Comparison of ENCODE assay signal across 1 cellular context in the genomic region with DNA sequence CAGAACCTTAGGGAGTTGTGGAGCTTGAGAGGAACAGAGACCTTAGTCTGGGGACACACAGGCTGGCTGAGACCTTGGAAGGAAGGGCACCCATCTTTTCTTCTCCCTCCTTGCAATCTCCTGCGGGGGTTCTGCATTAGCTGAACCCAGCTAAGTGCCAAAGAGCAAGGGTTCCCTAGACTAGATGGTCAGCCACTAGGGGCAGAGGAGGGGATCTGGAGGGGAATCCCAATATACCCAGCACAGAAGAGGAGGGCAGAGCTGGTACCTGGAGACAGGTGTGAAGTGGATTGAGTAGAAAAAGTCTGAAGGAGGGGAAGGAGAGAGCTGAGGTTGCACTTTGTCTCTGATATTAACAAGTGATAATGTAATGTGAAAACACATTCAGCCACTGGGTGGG.
TF ChIP-seq lines count a peak whose summit lies in the region.

No MANE protein-coding gene starts in this region.

TF ChIP-seq in A549, 52 proteins besides CTCF, POLR2A, EP300 and RAD21 (continued from another document):
- TF ChIP-seq RNF2 (IDR thresholded peaks at IDR 0.05; ENCODE audit: borderline replicate concordance, low read depth): no peak
